2 cellular contexts compared by ENCODE assay signal in genomic region chr10:95777638-95778037, GRCh38. TPM values are rescaled to one million over a fixed set of nuclear protein-coding genes. Genes with fewer than 3 reads are reported as not detected.
"Had no signal": no experiment of that assay in that cellular context is flagged by ENCODE, and none has a peak within 500 bp of the region (broad histone marks: within the 10 kb centered on the region; RNA-seq: fewer than 3 reads in every experiment).

No MANE protein-coding gene starts in this region.

RNA-seq across cellular contexts. Expression of gene ENTPD1, which starts 21.7 kb away (rescaled TPM):
- total RNA-seq: MCF 10A, NCI-H460 had no signal
